In the genomic region with DNA sequence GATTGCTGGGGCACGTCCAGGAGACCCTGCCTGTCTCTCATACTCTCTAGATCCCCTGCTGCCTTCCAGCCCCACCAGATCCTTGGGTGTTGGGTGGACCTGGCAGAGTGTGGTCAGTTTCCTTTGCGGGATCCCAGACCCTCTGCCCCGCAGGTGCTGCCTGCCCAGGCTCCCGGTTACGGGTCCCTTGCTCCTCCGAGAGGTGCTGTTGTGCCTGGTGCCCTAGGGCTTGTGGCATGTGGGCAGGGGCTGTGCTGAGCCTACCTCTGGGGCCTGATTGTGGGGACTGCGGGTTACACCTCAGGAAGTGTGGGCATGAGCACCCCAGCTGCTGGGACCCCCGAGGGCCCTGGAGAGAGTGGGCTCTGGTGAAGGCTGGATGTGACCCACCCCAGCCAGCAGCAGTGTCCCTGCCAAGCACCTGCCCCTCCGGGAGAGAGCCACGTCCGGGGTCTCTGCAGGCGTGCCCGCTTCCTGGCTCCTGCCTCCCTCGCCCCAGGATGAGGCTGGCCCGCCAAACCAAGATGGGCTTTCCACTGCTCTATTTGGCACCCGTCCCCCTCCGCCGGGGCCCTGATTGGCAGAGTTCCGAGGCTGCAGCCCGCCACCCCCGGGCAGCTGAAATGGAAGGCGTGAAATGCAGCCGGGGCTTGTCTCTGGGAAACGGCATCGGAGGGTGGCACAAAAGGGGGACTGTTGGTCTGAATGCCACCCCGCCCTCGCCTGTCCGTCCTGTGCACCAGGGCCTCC, we compare ENCODE assay signal across 11 cellular contexts. TPM values are rescaled to one million over a fixed set of nuclear protein-coding genes. Genes with fewer than 3 reads are reported as not detected.
DNase-seq lines count a peak whose midpoint lies in the region; ATAC-seq lines count a peak whose summit lies in the region.
"Had no signal": no experiment of that assay in that cellular context is flagged by ENCODE, and none has a peak within 500 bp of the region (broad histone marks: within the 10 kb centered on the region; RNA-seq: fewer than 3 reads in every experiment).

No MANE protein-coding gene starts in this region.

- peak; percentile 16 for DNase-seq in activated CD4-positive, alpha-beta T cell treated with anti-CD3 and anti-CD28 coated beads for 36 hours
- DNase-seq in activated CD4-positive, alpha-beta T cell treated with anti-CD3 and anti-CD28 coated beads for 4 hours: no peak
- DNase-seq in activated CD8-positive, alpha-beta memory T cell treated with anti-CD3 and anti-CD28 coated beads, Interleukin-2, amount 50 U/mL, for 48 hours: peak; percentile 57
- DNase-seq in hypothalamus (lab: John Stamatoyannopoulos, UW) (peak in 42 of 51 donors; percentile 20 to 90 (median 67)), NCI-H2196 treated with DMSO at 0.1 percent for 48 hours (lab: John Stamatoyannopoulos, UW; ENCODE audit: unreplicated experiment) (no peak)
- DNase-seq: effector memory CD4-positive, alpha-beta T cell had no signal

- no peaks in the 10 kb centered on the region for H3K36me3 Mint-ChIP-seq in activated CD4-positive, alpha-beta T cell treated with anti-CD3 and anti-CD28 coated beads for 36 hours (ENCODE audit: low read depth)

- H3K27ac Mint-ChIP-seq in activated CD4-positive, alpha-beta T cell treated with anti-CD3 and anti-CD28 coated beads for 36 hours: no peak overlapping the region

- peak overlapping the region; percentile 36 to 57 for H3K9ac ChIP-seq in stomach smooth muscle (ENCODE audit: low read length in 2 of 2)

- intact Hi-C loops in activated CD4-positive, alpha-beta T cell treated with anti-CD3 and anti-CD28 coated beads for 36 hours (cut with DNase I, micrococcal nuclease): no loop called here

- no peak overlapping the region for H3K4me3 Mint-ChIP-seq in activated CD4-positive, alpha-beta T cell treated with anti-CD3 and anti-CD28 coated beads for 36 hours

- peak; percentile 7 for ATAC-seq in activated CD4-positive, alpha-beta T cell treated with anti-CD3 and anti-CD28 coated beads for 36 hours
- no peak for ATAC-seq in GM19328 (IDR thresholded peaks at IDR 0.05; ENCODE audit: unreplicated experiment)
- ATAC-seq in GM18498 (IDR thresholded peaks at IDR 0.05; ENCODE audit: unreplicated experiment): no peak

- peaks cover 15% of the 10 kb centered on the region for H3K4me1 Mint-ChIP-seq in activated CD4-positive, alpha-beta T cell treated with anti-CD3 and anti-CD28 coated beads for 36 hours

- H3K36me3 ChIP-seq in stomach smooth muscle (ENCODE audit: control insufficient read depth in 2 of 2, insufficient read depth in 2 of 2, low read length in 2 of 2): no peaks in the 10 kb centered on the region
- H3K36me3 ChIP-seq: thyroid gland had no signal

- peak overlapping the region; percentile 51 to 66 for H3K4me3 ChIP-seq in stomach smooth muscle (ENCODE audit: low read length in 2 of 2)
- H3K4me3 ChIP-seq: skin epidermis, thyroid gland had no signal

- H3K27me3 ChIP-seq in stomach smooth muscle (ENCODE audit: control insufficient read depth in 1 of 2, insufficient read depth in 2 of 2, low read length in 2 of 2): no peaks in the 10 kb centered on the region
- H3K27me3 ChIP-seq: thyroid gland had no signal

- CTCF ChIA-PET in activated CD4-positive, alpha-beta T cell treated with anti-CD3 and anti-CD28 coated beads for 36 hours (lab: Charles Lee): interaction anchor here (0.6 kb wide), 1 partner anchor 28 kb away, joined by 3 read pairs; no protein-coding TSS in a partner anchor

- POLR2A ChIA-PET in activated CD4-positive, alpha-beta T cell treated with anti-CD3 and anti-CD28 coated beads for 36 hours (lab: Charles Lee): no interaction called here

- H3K27me3 Mint-ChIP-seq in activated CD4-positive, alpha-beta T cell treated with anti-CD3 and anti-CD28 coated beads for 36 hours: peaks cover 9% of the 10 kb centered on the region

- no peak overlapping the region for H3K27ac ChIP-seq in stomach smooth muscle (ENCODE audit: low read length)
- H3K27ac ChIP-seq: thyroid gland had no signal

- H3K9me3 Mint-ChIP-seq in activated CD4-positive, alpha-beta T cell treated with anti-CD3 and anti-CD28 coated beads for 36 hours (ENCODE audit: low read depth): no peaks in the 10 kb centered on the region

- no peaks in the 10 kb centered on the region for H3K9me3 ChIP-seq in stomach smooth muscle (ENCODE audit: control insufficient read depth in 2 of 2, low read length in 2 of 2)
- H3K9me3 ChIP-seq: thyroid gland had no signal

- H3K4me1 ChIP-seq in stomach smooth muscle (ENCODE audit: control insufficient read depth, insufficient read depth, low read length): peaks cover 31% of the 10 kb centered on the region

RNA-seq across cellular contexts. Expression of a gene that starts 17.0 kb away (rescaled TPM):
- 1 to 10 TPM; 1.4 to 1.8 TPM for total RNA-seq in activated CD4-positive, alpha-beta T cell treated with anti-CD3 and anti-CD28 coated beads for 36 hours

RNA-seq across cellular contexts. Expression of a gene that starts 52.0 kb away (rescaled TPM):
- total RNA-seq in activated CD4-positive, alpha-beta T cell treated with anti-CD3 and anti-CD28 coated beads for 36 hours: 100 to 1,000 TPM in 1 of 2 experiments, 10 to 100 TPM in 1; 84.9 to 123 TPM

Comparison
In these comparisons a context has a peak if more than half of its experiments do, and no peak if none do; other contexts are left out.
1. DNase-seq: peak in activated CD4-positive, alpha-beta T cell treated with anti-CD3 and anti-CD28 coated beads for 36 hours (single experiment), activated CD8-positive, alpha-beta memory T cell treated with anti-CD3 and anti-CD28 coated beads, Interleukin-2, amount 50 U/mL, for 48 hours (single experiment) and hypothalamus (42 of 51); none in activated CD4-positive, alpha-beta T cell treated with anti-CD3 and anti-CD28 coated beads for 4 hours (0 of 2) and NCI-H2196 treated with DMSO at 0.1 percent for 48 hours (single experiment).